1 cellular context compared by ENCODE assay signal in genomic region chr12:85468356-85469157, GRCh38.
A peak's percentile ranks its signal among the peaks of the same experiment; 100 is the strongest.
TF ChIP-seq lines count a peak whose summit lies in the region.

No MANE protein-coding gene starts in this region.

TF ChIP-seq in HEK293, 187 proteins besides CTCF, POLR2A, EP300 and RAD21 (continued from another document):
- TF ChIP-seq, protein P1, sequence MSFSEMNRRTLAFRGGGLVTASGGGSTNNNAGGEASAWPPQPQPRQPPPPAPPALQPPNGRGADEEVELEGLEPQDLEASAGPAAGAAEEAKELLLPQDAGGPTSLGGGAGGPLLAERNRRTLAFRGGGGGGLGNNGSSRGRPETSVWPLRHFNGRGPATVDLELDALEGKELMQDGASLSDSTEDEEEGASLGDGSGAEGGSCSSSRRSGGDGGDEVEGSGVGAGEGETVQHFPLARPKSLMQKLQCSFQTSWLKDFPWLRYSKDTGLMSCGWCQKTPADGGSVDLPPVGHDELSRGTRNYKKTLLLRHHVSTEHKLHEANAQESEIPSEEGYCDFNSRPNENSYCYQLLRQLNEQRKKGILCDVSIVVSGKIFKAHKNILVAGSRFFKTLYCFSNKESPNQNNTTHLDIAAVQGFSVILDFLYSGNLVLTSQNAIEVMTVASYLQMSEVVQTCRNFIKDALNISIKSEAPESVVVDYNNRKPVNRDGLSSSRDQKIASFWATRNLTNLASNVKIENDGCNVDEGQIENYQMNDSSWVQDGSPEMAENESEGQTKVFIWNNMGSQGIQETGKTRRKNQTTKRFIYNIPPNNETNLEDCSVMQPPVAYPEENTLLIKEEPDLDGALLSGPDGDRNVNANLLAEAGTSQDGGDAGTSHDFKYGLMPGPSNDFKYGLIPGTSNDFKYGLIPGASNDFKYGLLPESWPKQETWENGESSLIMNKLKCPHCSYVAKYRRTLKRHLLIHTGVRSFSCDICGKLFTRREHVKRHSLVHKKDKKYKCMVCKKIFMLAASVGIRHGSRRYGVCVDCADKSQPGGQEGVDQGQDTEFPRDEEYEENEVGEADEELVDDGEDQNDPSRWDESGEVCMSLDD (tag by site-specific recombination; IDR thresholded peaks at IDR 0.05) = no peak
- no peak for TF ChIP-seq ZNF138 (tag by site-specific recombination; IDR thresholded peaks at IDR 0.05; ENCODE audit: borderline replicate concordance)
- TF ChIP-seq ZNF280D (tag by site-specific recombination; IDR thresholded peaks at IDR 0.05) = no peak
- TF ChIP-seq ZNF366 (tag by site-specific recombination; conservative IDR thresholded peaks at IDR 0.05) = no peak
- no peak for TF ChIP-seq ZNF777 (tag by site-specific recombination; IDR thresholded peaks at IDR 0.05; ENCODE audit: borderline replicate concordance)
- TF ChIP-seq, protein P2, sequence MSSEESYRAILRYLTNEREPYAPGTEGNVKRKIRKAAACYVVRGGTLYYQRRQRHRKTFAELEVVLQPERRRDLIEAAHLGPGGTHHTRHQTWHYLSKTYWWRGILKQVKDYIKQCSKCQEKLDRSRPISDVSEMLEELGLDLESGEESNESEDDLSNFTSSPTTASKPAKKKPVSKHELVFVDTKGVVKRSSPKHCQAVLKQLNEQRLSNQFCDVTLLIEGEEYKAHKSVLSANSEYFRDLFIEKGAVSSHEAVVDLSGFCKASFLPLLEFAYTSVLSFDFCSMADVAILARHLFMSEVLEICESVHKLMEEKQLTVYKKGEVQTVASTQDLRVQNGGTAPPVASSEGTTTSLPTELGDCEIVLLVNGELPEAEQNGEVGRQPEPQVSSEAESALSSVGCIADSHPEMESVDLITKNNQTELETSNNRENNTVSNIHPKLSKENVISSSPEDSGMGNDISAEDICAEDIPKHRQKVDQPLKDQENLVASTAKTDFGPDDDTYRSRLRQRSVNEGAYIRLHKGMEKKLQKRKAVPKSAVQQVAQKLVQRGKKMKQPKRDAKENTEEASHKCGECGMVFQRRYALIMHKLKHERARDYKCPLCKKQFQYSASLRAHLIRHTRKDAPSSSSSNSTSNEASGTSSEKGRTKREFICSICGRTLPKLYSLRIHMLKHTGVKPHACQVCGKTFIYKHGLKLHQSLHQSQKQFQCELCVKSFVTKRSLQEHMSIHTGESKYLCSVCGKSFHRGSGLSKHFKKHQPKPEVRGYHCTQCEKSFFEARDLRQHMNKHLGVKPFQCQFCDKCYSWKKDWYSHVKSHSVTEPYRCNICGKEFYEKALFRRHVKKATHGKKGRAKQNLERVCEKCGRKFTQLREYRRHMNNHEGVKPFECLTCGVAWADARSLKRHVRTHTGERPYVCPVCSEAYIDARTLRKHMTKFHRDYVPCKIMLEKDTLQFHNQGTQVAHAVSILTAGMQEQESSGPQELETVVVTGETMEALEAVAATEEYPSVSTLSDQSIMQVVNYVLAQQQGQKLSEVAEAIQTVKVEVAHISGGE (tag by site-specific recombination; conservative IDR thresholded peaks at IDR 0.05; ENCODE audit: low read depth) = no peak
- TF ChIP-seq, protein P3, sequence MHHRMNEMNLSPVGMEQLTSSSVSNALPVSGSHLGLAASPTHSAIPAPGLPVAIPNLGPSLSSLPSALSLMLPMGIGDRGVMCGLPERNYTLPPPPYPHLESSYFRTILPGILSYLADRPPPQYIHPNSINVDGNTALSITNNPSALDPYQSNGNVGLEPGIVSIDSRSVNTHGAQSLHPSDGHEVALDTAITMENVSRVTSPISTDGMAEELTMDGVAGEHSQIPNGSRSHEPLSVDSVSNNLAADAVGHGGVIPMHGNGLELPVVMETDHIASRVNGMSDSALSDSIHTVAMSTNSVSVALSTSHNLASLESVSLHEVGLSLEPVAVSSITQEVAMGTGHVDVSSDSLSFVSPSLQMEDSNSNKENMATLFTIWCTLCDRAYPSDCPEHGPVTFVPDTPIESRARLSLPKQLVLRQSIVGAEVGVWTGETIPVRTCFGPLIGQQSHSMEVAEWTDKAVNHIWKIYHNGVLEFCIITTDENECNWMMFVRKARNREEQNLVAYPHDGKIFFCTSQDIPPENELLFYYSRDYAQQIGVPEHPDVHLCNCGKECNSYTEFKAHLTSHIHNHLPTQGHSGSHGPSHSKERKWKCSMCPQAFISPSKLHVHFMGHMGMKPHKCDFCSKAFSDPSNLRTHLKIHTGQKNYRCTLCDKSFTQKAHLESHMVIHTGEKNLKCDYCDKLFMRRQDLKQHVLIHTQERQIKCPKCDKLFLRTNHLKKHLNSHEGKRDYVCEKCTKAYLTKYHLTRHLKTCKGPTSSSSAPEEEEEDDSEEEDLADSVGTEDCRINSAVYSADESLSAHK (tag by site-specific recombination; IDR thresholded peaks at IDR 0.05) = no peak
- no peak for TF ChIP-seq ZNF707 (tag by site-specific recombination; IDR thresholded peaks at IDR 0.05)
- TF ChIP-seq, protein P4, sequence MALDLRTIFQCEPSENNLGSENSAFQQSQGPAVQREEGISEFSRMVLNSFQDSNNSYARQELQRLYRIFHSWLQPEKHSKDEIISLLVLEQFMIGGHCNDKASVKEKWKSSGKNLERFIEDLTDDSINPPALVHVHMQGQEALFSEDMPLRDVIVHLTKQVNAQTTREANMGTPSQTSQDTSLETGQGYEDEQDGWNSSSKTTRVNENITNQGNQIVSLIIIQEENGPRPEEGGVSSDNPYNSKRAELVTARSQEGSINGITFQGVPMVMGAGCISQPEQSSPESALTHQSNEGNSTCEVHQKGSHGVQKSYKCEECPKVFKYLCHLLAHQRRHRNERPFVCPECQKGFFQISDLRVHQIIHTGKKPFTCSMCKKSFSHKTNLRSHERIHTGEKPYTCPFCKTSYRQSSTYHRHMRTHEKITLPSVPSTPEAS (tag by site-specific recombination; IDR thresholded peaks at IDR 0.05) = no peak
- TF ChIP-seq ZNF660 (tag by site-specific recombination; IDR thresholded peaks at IDR 0.05) = peak; percentile 76
- TF ChIP-seq KLF17 (tag by site-specific recombination; IDR thresholded peaks at IDR 0.05) = peak; percentile 41; the same call in 1 of the 2 replicates
- no peak for TF ChIP-seq HOXD13 (CRISPR knock-in tag; IDR thresholded peaks at IDR 0.05; ENCODE audit: borderline replicate concordance)
- peak; percentile 40 for TF ChIP-seq ZFHX2 (tag by site-specific recombination; conservative IDR thresholded peaks at IDR 0.05)
- 0 out of 2 replicates have a peak, but pooled peaks have one; percentile 24 for TF ChIP-seq SP7 (tag by site-specific recombination; IDR thresholded peaks at IDR 0.05)
TF ChIP-seq in HEK293: peak in this region for 17.
